In genomic region chr17:28033972-28034714, GRCh38 we compare ENCODE assay signal across 1 cellular context.
TF ChIP-seq lines count a peak whose summit lies in the region.

No MANE protein-coding gene starts in this region.

TF ChIP-seq in GM23338, 12 proteins besides CTCF, POLR2A, EP300 and RAD21:
- TF ChIP-seq JUNB (IDR thresholded peaks at IDR 0.05; ENCODE audit: unreplicated experiment), result no peak
- no peak for TF ChIP-seq CREB1 (CRISPR knock-in tag; IDR thresholded peaks at IDR 0.05; ENCODE audit: low read depth)
- no peak for TF ChIP-seq ZNF331 (CRISPR knock-in tag; IDR thresholded peaks at IDR 0.05; ENCODE audit: low read depth)
- no peak for TF ChIP-seq POLR2AphosphoS5 (IDR thresholded peaks at IDR 0.05; ENCODE audit: low read depth)
- no peak for TF ChIP-seq ETS1 (IDR thresholded peaks at IDR 0.05)
- no peak for TF ChIP-seq REST (IDR thresholded peaks at IDR 0.05; ENCODE audit: unreplicated experiment)
- TF ChIP-seq NANOG (IDR thresholded peaks at IDR 0.05; ENCODE audit: borderline replicate concordance), result no peak
- TF ChIP-seq STAT1 (IDR thresholded peaks at IDR 0.05; ENCODE audit: unreplicated experiment), result no peak
- no peak for TF ChIP-seq EZH2phosphoT487 (IDR thresholded peaks at IDR 0.05; ENCODE audit: unreplicated experiment)
- no peak for TF ChIP-seq EZH2 (IDR thresholded peaks at IDR 0.05; ENCODE audit: low read depth, unreplicated experiment)
- no peak for TF ChIP-seq ZNF114 (CRISPR knock-in tag; IDR thresholded peaks at IDR 0.05)
- no peak for TF ChIP-seq ZNF462 (CRISPR knock-in tag; IDR thresholded peaks at IDR 0.05)
